22 cellular contexts compared by ENCODE assay signal in genomic region chr5:137636846-137637515, GRCh38.
"Had no signal": no experiment of that assay in that cellular context is flagged by ENCODE, and none has a peak within 500 bp of the region (broad histone marks: within the 10 kb centered on the region; RNA-seq: fewer than 3 reads in every experiment).

No MANE protein-coding gene starts in this region.

- DNase-seq: central memory CD4-positive, alpha-beta T cell; effector CD4-positive, alpha-beta T cell; foreskin fibroblast; kidney; left cardiac atrium; left ventricle myocardium superior; mesendoderm; naive B cell; nephron progenitor cell; ovary; psoas muscle; spleen; stimulated activated CD4-positive, alpha-beta T cell treated with anti-CD3 and anti-CD28 coated beads, Interleukin-15, amount 100 ng/mL, for 24 hours; stimulated activated CD4-positive, alpha-beta T cell treated with anti-CD3 and anti-CD28 coated beads, Interleukin-1b, Interleukin-23, amount 100 ng/mL, for 48 hours; stimulated activated CD4-positive, alpha-beta T cell treated with anti-CD3 and anti-CD28 coated beads, Interleukin-4, amount 100 ng/mL, for 4 hours; stimulated activated naive B cell treated with anti-CD40 and anti-IgM and Interleukin-4, amounts not matched to agents 10 μg/mL and 1 μg/mL and 100 μg/mL, for 72 hours; stimulated activated naive CD8-positive, alpha-beta T cell treated with anti-CD3 and anti-CD28 coated beads, Interleukin-15, amount 100 ng/mL, for 72 hours; trophoblast cell had no signal

- H3K4me1 ChIP-seq: psoas muscle, spleen had no signal

- H3K27ac ChIP-seq: coronary artery, psoas muscle, spleen, thoracic aorta had no signal

- H3K4me3 ChIP-seq: coronary artery, ovary, psoas muscle, spleen, thoracic aorta had no signal

- H3K9me3 ChIP-seq: ovary, thoracic aorta had no signal

- ATAC-seq: esophagus mucosa; left cardiac atrium; left ventricle myocardium superior; psoas muscle; sciatic nerve; stimulated activated naive B cell treated with anti-CD40 and anti-IgM and Interleukin-4, amounts not matched to agents 10 μg/mL and 1 μg/mL and 100 μg/mL, for 72 hours; stimulated activated naive CD8-positive, alpha-beta T cell treated with anti-CD3 and anti-CD28 coated beads, Interleukin-15, amount 100 ng/mL, for 72 hours had no signal

- H3K27me3 ChIP-seq: ovary, spleen had no signal

- H3K36me3 ChIP-seq: ovary, thoracic aorta had no signal

- FAIRE-seq: kidney had no signal
